23 cellular contexts compared by ENCODE assay signal in the genomic region with DNA sequence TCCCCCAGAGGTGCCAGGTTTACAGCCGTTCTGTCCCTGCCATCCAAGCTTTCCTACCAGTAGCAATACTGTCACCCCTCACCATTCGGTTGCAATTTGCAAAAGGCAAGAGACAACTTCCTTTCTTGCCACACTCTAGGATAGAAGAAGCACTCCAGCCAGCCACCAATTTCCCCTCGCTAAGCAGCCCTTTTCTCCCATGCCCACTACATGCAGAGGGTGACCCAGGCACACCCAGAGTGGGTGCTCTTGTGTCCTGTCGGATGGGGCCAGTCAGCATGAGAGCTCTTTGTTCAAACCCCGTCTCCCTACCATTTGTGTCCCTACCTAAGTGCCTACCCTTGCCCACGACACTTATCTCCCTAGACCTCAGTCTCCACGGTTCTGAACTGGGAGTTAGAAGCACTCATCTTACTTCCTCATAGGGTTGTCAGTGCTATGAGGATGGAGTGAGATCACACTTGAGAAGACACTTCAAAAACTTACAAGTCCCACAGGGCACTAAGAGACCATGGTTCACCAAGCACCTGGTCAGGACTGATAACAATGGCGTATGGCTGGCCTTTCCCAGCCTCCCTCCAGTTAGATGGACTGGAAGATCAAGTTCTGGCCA. TPM values are rescaled to one million over a fixed set of nuclear protein-coding genes. Genes with fewer than 3 reads are reported as not detected.
DNase-seq lines count a peak whose midpoint lies in the region; ATAC-seq, FAIRE-seq and TF ChIP-seq lines count a peak whose summit lies in the region.
"Had no signal": no experiment of that assay in that cellular context is flagged by ENCODE, and none has a peak within 500 bp of the region (broad histone marks: within the 10 kb centered on the region; RNA-seq: fewer than 3 reads in every experiment).

No MANE protein-coding gene starts in this region.

- no peak overlapping the region for H3K4me3 Mint-ChIP-seq in stimulated activated memory B cell treated with anti-CD40 and anti-IgM and Interleukin-4, amounts not matched to agents 10 μg/mL and 1 μg/mL and 100 μg/mL, for 72 hours
- H3K4me3 Mint-ChIP-seq: activated CD8-positive, alpha-beta T cell treated with anti-CD3 and anti-CD28 coated beads, Interleukin-2, amount 10 ng/mL, durations not matched to agents 7 days and 5 days; activated naive CD8-positive, alpha-beta T cell treated with anti-CD3 and anti-CD28 coated beads, Interleukin-2, amount 10 ng/mL, durations not matched to agents 7 days and 5 days; GM23338; naive thymus-derived CD8-positive, alpha-beta T cell; T-helper 1 cell treated with Interleukin-12 subunit alpha and Interleukin-12 subunit beta and Interleukin-4 antibody, amounts not matched to agents 30 μg/mL and 1 μg/mL, for 36 hours had no signal

- no peaks in the 10 kb centered on the region; the same call in 1 of the 2 replicates for H4K20me1 ChIP-seq in Karpas-422 (ENCODE audit: insufficient read depth, low read depth, low read length)

- no peaks in the 10 kb centered on the region for H3K9me2 ChIP-seq in Karpas-422 (replicated peaks; ENCODE audit: insufficient read depth, low read length)

- H3K4me2 ChIP-seq in Karpas-422 (ENCODE audit: low read depth, low read length, poor library complexity, severe bottlenecking): peak overlapping the region; percentile 62
- H3K4me2 ChIP-seq: GM23338 had no signal

- H3K4me1 ChIP-seq in Karpas-422 (ENCODE audit: low read length) (peaks cover 25% of the 10 kb centered on the region), RWPE2 (ENCODE audit: insufficient read depth, poor library complexity, severe bottlenecking) (peaks cover 15% of the 10 kb centered on the region), kidney (ENCODE audit: control insufficient read depth in 1 of 2, insufficient read depth in 1 of 2, low read depth in 1 of 2, low read length in 2 of 2) (no peaks in the 10 kb centered on the region)
- H3K4me1 ChIP-seq: prostate gland, testis had no signal

- H3K9me3 ChIP-seq in Karpas-422 (ENCODE audit: low read length) (no peaks in the 10 kb centered on the region), RWPE2 (ENCODE audit: severe bottlenecking) (no peaks in the 10 kb centered on the region), kidney (ENCODE audit: control insufficient read depth in 1 of 2, low read length in 2 of 2) (no peaks in the 10 kb centered on the region)
- H3K9me3 ChIP-seq: BE2C, prostate gland, testis had no signal

- H3K9me3 Mint-ChIP-seq in stimulated activated memory B cell treated with anti-CD40 and anti-IgM and Interleukin-4, amounts not matched to agents 10 μg/mL and 1 μg/mL and 100 μg/mL, for 72 hours: peaks cover 2% of the 10 kb centered on the region
- H3K9me3 Mint-ChIP-seq: activated naive CD8-positive, alpha-beta T cell treated with anti-CD3 and anti-CD28 coated beads, Interleukin-2, amount 10 ng/mL, durations not matched to agents 7 days and 5 days; GM23338; naive thymus-derived CD8-positive, alpha-beta T cell; T-helper 1 cell treated with Interleukin-12 subunit alpha and Interleukin-12 subunit beta and Interleukin-4 antibody, amounts not matched to agents 30 μg/mL and 1 μg/mL, for 36 hours had no signal

- H3K9ac ChIP-seq in Karpas-422 (ENCODE audit: low read length): peak overlapping the region; percentile 51
- H3K9ac ChIP-seq in kidney (ENCODE audit: low read length in 2 of 2): no peak overlapping the region

- FAIRE-seq in kidney (lab: Jason Lieb, UNC): no peak

- ATAC-seq in RWPE2 (ENCODE audit: low read depth): no peak
- peak; percentile 43 for ATAC-seq in stimulated activated memory B cell treated with anti-CD40 and anti-IgM and Interleukin-4, amounts not matched to agents 10 μg/mL and 1 μg/mL and 100 μg/mL, for 72 hours
- no peak for ATAC-seq in HG03565 (IDR thresholded peaks at IDR 0.05; ENCODE audit: unreplicated experiment)
- no peak for ATAC-seq in GM19324 (IDR thresholded peaks at IDR 0.05; ENCODE audit: low FRiP score, unreplicated experiment)
- ATAC-seq in GM19035 (IDR thresholded peaks at IDR 0.05; ENCODE audit: unreplicated experiment): no peak
- ATAC-seq: activated CD8-positive, alpha-beta T cell treated with anti-CD3 and anti-CD28 coated beads, Interleukin-2, amount 10 ng/mL, durations not matched to agents 7 days and 5 days; GM23338; naive thymus-derived CD8-positive, alpha-beta T cell had no signal

- H3K27ac ChIP-seq in Karpas-422 (ENCODE audit: low read length) (peak overlapping the region; percentile 78), RWPE2 (ENCODE audit: poor library complexity, severe bottlenecking) (peak overlapping the region; percentile 66), kidney (ENCODE audit: low read depth in 2 of 2, low read length in 2 of 2) (no peak overlapping the region)
- H3K27ac ChIP-seq: prostate gland, testis had no signal

- no peak overlapping the region for H3K27ac Mint-ChIP-seq in stimulated activated memory B cell treated with anti-CD40 and anti-IgM and Interleukin-4, amounts not matched to agents 10 μg/mL and 1 μg/mL and 100 μg/mL, for 72 hours
- H3K27ac Mint-ChIP-seq: activated CD8-positive, alpha-beta T cell treated with anti-CD3 and anti-CD28 coated beads, Interleukin-2, amount 10 ng/mL, durations not matched to agents 7 days and 5 days; activated naive CD8-positive, alpha-beta T cell treated with anti-CD3 and anti-CD28 coated beads, Interleukin-2, amount 10 ng/mL, durations not matched to agents 7 days and 5 days; GM23338; naive thymus-derived CD8-positive, alpha-beta T cell; T-helper 1 cell treated with Interleukin-12 subunit alpha and Interleukin-12 subunit beta and Interleukin-4 antibody, amounts not matched to agents 30 μg/mL and 1 μg/mL, for 36 hours had no signal

- H3K4me1 Mint-ChIP-seq in stimulated activated memory B cell treated with anti-CD40 and anti-IgM and Interleukin-4, amounts not matched to agents 10 μg/mL and 1 μg/mL and 100 μg/mL, for 72 hours: no peaks in the 10 kb centered on the region
- H3K4me1 Mint-ChIP-seq: activated naive CD8-positive, alpha-beta T cell treated with anti-CD3 and anti-CD28 coated beads, Interleukin-2, amount 10 ng/mL, durations not matched to agents 7 days and 5 days; GM23338; naive thymus-derived CD8-positive, alpha-beta T cell had no signal

- H3K36me3 ChIP-seq in Karpas-422 (ENCODE audit: insufficient read depth, low read length) (no peaks in the 10 kb centered on the region), RWPE2 (ENCODE audit: low read depth) (no peaks in the 10 kb centered on the region), kidney (ENCODE audit: control insufficient read depth in 1 of 2, insufficient read depth in 2 of 2, low read length in 2 of 2) (no peaks in the 10 kb centered on the region)
- H3K36me3 ChIP-seq: BE2C, prostate gland had no signal

- no peaks in the 10 kb centered on the region for H3K36me3 Mint-ChIP-seq in stimulated activated memory B cell treated with anti-CD40 and anti-IgM and Interleukin-4, amounts not matched to agents 10 μg/mL and 1 μg/mL and 100 μg/mL, for 72 hours
- H3K36me3 Mint-ChIP-seq: activated naive CD8-positive, alpha-beta T cell treated with anti-CD3 and anti-CD28 coated beads, Interleukin-2, amount 10 ng/mL, durations not matched to agents 7 days and 5 days; naive thymus-derived CD8-positive, alpha-beta T cell had no signal

- no peaks in the 10 kb centered on the region for H3K27me3 Mint-ChIP-seq in stimulated activated memory B cell treated with anti-CD40 and anti-IgM and Interleukin-4, amounts not matched to agents 10 μg/mL and 1 μg/mL and 100 μg/mL, for 72 hours

- H2AFZ ChIP-seq in Karpas-422 (ENCODE audit: low read length): peak overlapping the region; percentile 40; the same call in 1 of the 2 replicates
- H2AFZ ChIP-seq: GM23338 had no signal

- TF ChIP-seq CTCF in RWPE2 (IDR thresholded peaks at IDR 0.05; ENCODE audit: poor library complexity, severe bottlenecking): no peak
- TF ChIP-seq CTCF in kidney (IDR thresholded peaks at IDR 0.05; ENCODE audit: borderline replicate concordance, extremely low read depth, insufficient read depth): no peak

- H3K4me3 ChIP-seq in Karpas-422 (ENCODE audit: low read length) (peak overlapping the region; percentile 49), RWPE2 (ENCODE audit: severe bottlenecking) (no peak overlapping the region), kidney (ENCODE audit: low read length in 2 of 2) (no peak overlapping the region)
- H3K4me3 ChIP-seq: GM23338, lung, prostate gland, testis had no signal

- intact Hi-C loops in kidney (cut with DNase I): no loop called here

- H3K79me2 ChIP-seq in Karpas-422 (ENCODE audit: low read length): no peaks in the 10 kb centered on the region

- DNase-seq in Karpas-422: peak; percentile 82
- no peak for DNase-seq in RWPE2 (ENCODE audit: low spot score)
- peak; percentile 6 for DNase-seq in kidney
- no peak for DNase-seq in HuH-7.5 (ENCODE audit: low spot score)
- DNase-seq: activated CD8-positive, alpha-beta T cell treated with anti-CD3 and anti-CD28 coated beads, Interleukin-2, amount 10 ng/mL, durations not matched to agents 7 days and 5 days; activated naive CD8-positive, alpha-beta T cell treated with anti-CD3 and anti-CD28 coated beads, Interleukin-2, amount 10 ng/mL, durations not matched to agents 7 days and 5 days; activated T-cell treated with anti-CD3 and anti-CD28 coated beads, Interleukin-2, amount 50 U/mL, for 48 hours; BE2C; erythroblast; glutamatergic neuron; MM.1S; naive thymus-derived CD8-positive, alpha-beta T cell; NCI-H2029; SHP77 treated with DMSO at 0.1 percent for 48 hours; testis had no signal

- H3K27me3 ChIP-seq in Karpas-422 (ENCODE audit: low read length) (no peaks in the 10 kb centered on the region), RWPE2 (ENCODE audit: insufficient read depth, poor library complexity, severe bottlenecking) (no peaks in the 10 kb centered on the region)
- H3K27me3 ChIP-seq: BE2C, testis had no signal

RNA-seq across cellular contexts. Expression of a gene that starts 43.3 kb away (rescaled TPM):
- total RNA-seq in Karpas-422 (2014; rRNA removed; shearing (Covaris generic); ENCODE audit: low replicate concordance): 13.2 and 31.3 TPM in 2 replicates
- 8.9 TPM for total RNA-seq in kidney
- polyA plus RNA-seq in kidney (ENCODE audit: insufficient read depth, low read depth, low replicate concordance): 4.2 TPM
- total RNA-seq: naive thymus-derived CD8-positive, alpha-beta T cell had no signal
- polyA plus RNA-seq: naive thymus-derived CD8-positive, alpha-beta T cell had no signal

Comparison
In these comparisons a context has a peak if more than half of its experiments do, and no peak if none do; other contexts are left out.
1. DNase-seq: peak in Karpas-422 (single experiment) and kidney (single experiment); none in RWPE2 (single experiment) and HuH-7.5 (single experiment).
2. H3K27ac ChIP-seq: peak in Karpas-422 (single experiment) and RWPE2 (single experiment); none in kidney (0 of 2).